8 cellular contexts compared by ENCODE assay signal in the genomic region with DNA sequence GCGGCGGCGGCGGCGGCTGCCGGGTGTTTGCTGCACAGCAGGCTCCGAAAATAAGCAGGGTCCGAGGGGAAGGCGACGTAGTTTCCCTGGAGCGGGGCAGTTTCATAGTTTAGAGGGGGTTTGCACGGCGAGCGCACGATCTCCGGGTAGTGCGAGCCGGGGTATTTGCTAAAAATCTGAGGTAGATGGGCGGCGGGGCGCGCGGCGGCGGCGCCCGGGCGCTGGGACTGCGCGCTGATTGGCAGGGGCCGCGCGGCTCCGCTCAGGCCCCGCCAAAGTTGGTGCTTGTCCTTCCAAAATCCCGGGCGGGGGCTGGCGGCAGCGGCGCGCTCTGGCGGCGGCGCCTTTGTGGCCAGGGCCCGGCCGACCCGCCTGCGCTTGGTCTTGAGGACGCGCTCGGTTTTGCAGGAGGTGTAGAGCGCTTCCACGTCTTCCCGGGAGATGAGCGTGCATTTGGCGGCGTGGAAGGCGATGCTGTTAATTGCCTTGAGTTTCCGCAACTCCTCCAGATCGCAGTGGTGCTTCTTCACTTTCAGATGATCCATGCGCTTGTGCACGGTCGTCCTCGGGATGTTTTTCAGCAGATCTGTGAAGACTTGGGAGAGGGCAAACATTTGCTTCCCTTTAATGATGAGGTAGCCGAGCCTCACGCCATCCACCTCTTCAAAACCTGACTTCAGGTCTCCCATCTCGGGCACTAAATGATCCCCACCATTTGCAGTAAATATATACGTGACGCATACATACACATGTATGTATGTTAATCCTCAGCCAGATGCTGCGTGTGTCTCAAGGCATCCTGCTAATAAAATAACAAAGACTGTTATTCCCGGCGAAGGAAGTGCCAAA. TPM values are rescaled to one million over a fixed set of nuclear protein-coding genes. Genes with fewer than 3 reads are reported as not detected.
A peak's percentile ranks its signal among the peaks of the same experiment; 100 is the strongest.
DNase-seq lines count a peak whose midpoint lies in the region; ATAC-seq and TF ChIP-seq lines count a peak whose summit lies in the region.

No MANE protein-coding gene starts in this region.

- TF ChIP-seq RAD21 in neural cell (conservative IDR thresholded peaks at IDR 0.05), result no peak

- CTCF ChIA-PET in activated CD4-positive, alpha-beta memory T cell treated with anti-CD3 and anti-CD28 coated beads for 36 hours (lab: Charles Lee), result interaction anchor here (1.2 to 3.5 kb wide), 4 partner anchors 16 to 22 kb away, joined by 4 to 21 read pairs (median 12); a partner anchor contains a TSS

- H3K36me3 ChIP-seq in neural cell (ENCODE audit: insufficient read depth, low read length), result no peaks in the 10 kb centered on the region

- peak; percentile 69 for ATAC-seq in GM21526 (IDR thresholded peaks at IDR 0.05; ENCODE audit: low FRiP score, unreplicated experiment)

- H3K27ac Mint-ChIP-seq in activated CD4-positive, alpha-beta memory T cell treated with anti-CD3 and anti-CD28 coated beads for 36 hours, result no peak overlapping the region

- TF ChIP-seq CTCF in fibroblast of the aortic adventitia (IDR thresholded peaks at IDR 0.05; ENCODE audit: insufficient read depth, low read length), result no peak
- no peak for TF ChIP-seq CTCF in neural cell (IDR thresholded peaks at IDR 0.05; ENCODE audit: poor library complexity, severe bottlenecking)

- H3K36me3 Mint-ChIP-seq in activated CD4-positive, alpha-beta memory T cell treated with anti-CD3 and anti-CD28 coated beads for 36 hours, result no peaks in the 10 kb centered on the region

- H3K9ac ChIP-seq in neural cell (ENCODE audit: low read length), result peak overlapping the region; percentile 94

- H3K4me1 Mint-ChIP-seq in activated CD4-positive, alpha-beta memory T cell treated with anti-CD3 and anti-CD28 coated beads for 36 hours (ENCODE audit: low read depth), result peaks cover 34% of the 10 kb centered on the region

- no peaks in the 10 kb centered on the region for H3K9me2 ChIP-seq in neural cell (ENCODE audit: insufficient read depth, low read length)

- H3K4me2 ChIP-seq in neural cell (ENCODE audit: low read length), result peak overlapping the region; percentile 84

- TF ChIP-seq EP300 in neural cell (conservative IDR thresholded peaks at IDR 0.05; ENCODE audit: poor library complexity, severe bottlenecking), result no peak

- peaks cover 3% of the 10 kb centered on the region for H3K27me3 ChIP-seq in neural cell (ENCODE audit: insufficient read depth, low read depth, low read length)

- no peaks in the 10 kb centered on the region for H4K20me1 ChIP-seq in neural cell (ENCODE audit: insufficient read depth)

- H3K9me3 Mint-ChIP-seq in activated CD4-positive, alpha-beta memory T cell treated with anti-CD3 and anti-CD28 coated beads for 36 hours, result no peaks in the 10 kb centered on the region

- H3F3A ChIP-seq in neural cell (ENCODE audit: insufficient read depth, low read length, poor library complexity, severe bottlenecking), result peaks cover 7% of the 10 kb centered on the region

- POLR2A ChIA-PET in activated CD4-positive, alpha-beta memory T cell treated with anti-CD3 and anti-CD28 coated beads for 36 hours (lab: Charles Lee), result interaction anchor here (0.6 to 1.0 kb wide), 3 partner anchors 8 to 111 kb away, joined by 3 to 4 read pairs (median 3); a partner anchor contains a TSS

- H3K9me3 ChIP-seq in neural cell (ENCODE audit: low read length), result no peaks in the 10 kb centered on the region

- H2AFZ ChIP-seq in neural cell (ENCODE audit: low read depth, low read length), result no peak overlapping the region

- H3K79me2 ChIP-seq in neural cell (replicated peaks; ENCODE audit: insufficient read depth, low read length), result peaks cover 90% of the 10 kb centered on the region

- H3K27me3 Mint-ChIP-seq in activated CD4-positive, alpha-beta memory T cell treated with anti-CD3 and anti-CD28 coated beads for 36 hours, result peaks cover 71% of the 10 kb centered on the region

- peak overlapping the region; percentile 84 for H3K4me3 Mint-ChIP-seq in activated CD4-positive, alpha-beta memory T cell treated with anti-CD3 and anti-CD28 coated beads for 36 hours

- DNase-seq in NCI-H2196 (lab: John Stamatoyannopoulos, UW; ENCODE audit: unreplicated experiment) (peak; percentile 23), NCI-H2196 treated with DMSO at 0.1 percent for 48 hours (lab: John Stamatoyannopoulos, UW; ENCODE audit: unreplicated experiment) (no peak), HuH-7 (ENCODE audit: low spot score) (peak; percentile 67), fibroblast of the aortic adventitia (ENCODE audit: low read depth) (peak; percentile 63), middle frontal gyrus (ENCODE audit: extremely low spot score, low spot score) (no peak)
- DNase-seq in activated CD4-positive, alpha-beta memory T cell treated with anti-CD3 and anti-CD28 coated beads for 36 hours, result peak; percentile 39

- intact Hi-C loops in activated CD4-positive, alpha-beta memory T cell treated with anti-CD3 and anti-CD28 coated beads for 36 hours (cut with micrococcal nuclease), result loop anchor here (5.0 to 10.0 kb wide), 2 partner anchors 215 to 917 kb away; no protein-coding TSS in a partner anchor

- peak overlapping the region; percentile 79 for H3K27ac ChIP-seq in neural cell (ENCODE audit: low read length)

- H3K4me3 ChIP-seq in fibroblast of the aortic adventitia (ENCODE audit: low read depth, low read length), result peak overlapping the region; percentile 72
- H3K4me3 ChIP-seq in neural cell (ENCODE audit: low read length), result peak overlapping the region; percentile 73

TF ChIP-seq in neural cell, 6 proteins besides CTCF, POLR2A, EP300 and RAD21:
- peak; percentile 54 for TF ChIP-seq POLR2AphosphoS5 (IDR thresholded peaks at IDR 0.05)
- TF ChIP-seq TAF1 (IDR thresholded peaks at IDR 0.05; ENCODE audit: low read depth), result no peak

RNA-seq across cellular contexts. Expression of a gene that starts 8.1 kb away (rescaled TPM):
- under 1 TPM; 0.07 to 0.21 TPM for total RNA-seq in activated CD4-positive, alpha-beta memory T cell treated with anti-CD3 and anti-CD28 coated beads for 36 hours
- total RNA-seq in fibroblast of the aortic adventitia (ENCODE audit: low replicate concordance), result 0.41 and 0.90 TPM in 2 replicates
- 3.7 and 4.8 TPM in 2 replicates for polyA plus RNA-seq in neural cell
- 27.6 and 31.9 TPM in 2 replicates for polyA minus RNA-seq in neural cell

RNA-seq across cellular contexts. Expression of a gene that starts 16.7 kb away (rescaled TPM):
- 10 to 100 TPM; 32.8 to 35.4 TPM for total RNA-seq in activated CD4-positive, alpha-beta memory T cell treated with anti-CD3 and anti-CD28 coated beads for 36 hours
- 36.1 and 47.6 TPM in 2 replicates for total RNA-seq in fibroblast of the aortic adventitia (ENCODE audit: low replicate concordance)
- polyA plus RNA-seq in neural cell, result 31.0 and 34.0 TPM in 2 replicates
- polyA minus RNA-seq in neural cell, result 69.6 and 78.3 TPM in 2 replicates

Comparison
In these comparisons a context has a peak if more than half of its experiments do, and no peak if none do; other contexts are left out.
1. DNase-seq: peak in NCI-H2196 (single experiment), HuH-7 (single experiment), activated CD4-positive, alpha-beta memory T cell treated with anti-CD3 and anti-CD28 coated beads for 36 hours (single experiment) and fibroblast of the aortic adventitia (single experiment); none in NCI-H2196 treated with DMSO at 0.1 percent for 48 hours (single experiment) and middle frontal gyrus (single experiment).